ENCODE assay signal across 32 cellular contexts in genomic region chr5:68766952-68767464, GRCh38.
"Had no signal": no experiment of that assay in that cellular context is flagged by ENCODE, and none has a peak within 500 bp of the region (broad histone marks: within the 10 kb centered on the region; RNA-seq: fewer than 3 reads in every experiment).

No MANE protein-coding gene starts in this region.

- DNase-seq: Karpas-422, KBM-7, MM.1S, MV-4-11, NCI-H1092 treated with DMSO at 0.1 percent for 48 hours, NCI-H1105 treated with DMSO at 0.1 percent for 48 hours, NCI-H1417, NCI-H1436, NCI-H146, NCI-H1694, NCI-H187 treated with DMSO at 0.1 percent for 48 hours, NCI-H2029, NCI-H2081, NCI-H2171 treated with DMSO at 0.1 percent for 48 hours, NCI-H2227 treated with DMSO at 0.1 percent for 48 hours, NCI-H345, NCI-H446, NCI-H510A treated with DMSO at 0.1 percent for 48 hours, NCI-H524 treated with DMSO at 0.1 percent for 48 hours, NCI-H526 treated with DMSO at 0.1 percent for 48 hours, NCI-H774, OCI-M1, PC-3, Peyer's patch, Right ventricle myocardium superior, RPMI8226, SHP77 treated with DMSO at 0.1 percent for 48 hours, SK-N-SH, SW 1271, T-helper 1 cell had no signal

- H3K27me3 ChIP-seq: Peyer's patch, SJSA1 had no signal

- H3K9me3 ChIP-seq: Peyer's patch, SJSA1, SK-N-SH had no signal

- H3K27ac ChIP-seq: KMS-11, Peyer's patch, SJSA1 had no signal

- H3K9ac ChIP-seq: KMS-11, SK-N-SH had no signal

- H3K4me1 ChIP-seq: Peyer's patch, SJSA1 had no signal

- H3K4me3 ChIP-seq: Peyer's patch, SJSA1 had no signal

- H3K4me2 ChIP-seq: KMS-11, SK-N-SH had no signal

- H3K36me3 ChIP-seq: Peyer's patch, SJSA1 had no signal

- ATAC-seq: PC-3 had no signal
